ENCODE assay signal across 29 cellular contexts in genomic region chr11:113378013-113378412, GRCh38. TPM values are rescaled to one million over a fixed set of nuclear protein-coding genes. Genes with fewer than 3 reads are reported as not detected.
A peak's percentile ranks its signal among the peaks of the same experiment; 100 is the strongest.
DNase-seq lines count a peak whose midpoint lies in the region; ATAC-seq lines count a peak whose summit lies in the region.
"Had no signal": no experiment of that assay in that cellular context is flagged by ENCODE, and none has a peak within 500 bp of the region (broad histone marks: within the 10 kb centered on the region; RNA-seq: fewer than 3 reads in every experiment).

No MANE protein-coding gene starts in this region.

- DNase-seq in COR-L47 (lab: John Stamatoyannopoulos, UW) (peak; percentile 78), NCI-H146 (lab: John Stamatoyannopoulos, UW) (peak; percentile 85), RPMI7951 (ENCODE audit: low read depth) (peak; percentile 49), epithelial cell of prostate (ENCODE audit: low read depth, low spot score) (no peak), NCI-H2196 treated with DMSO at 0.1 percent for 48 hours (lab: John Stamatoyannopoulos, UW; ENCODE audit: unreplicated experiment) (no peak), putamen (ENCODE audit: low spot score) (no peak)
- DNase-seq in activated CD4-positive, alpha-beta T cell treated with anti-CD3 and anti-CD28 coated beads for 36 hours = no peak
- DNase-seq: ACHN; activated CD4-positive, alpha-beta memory T cell treated with anti-CD3 and anti-CD28 coated beads for 36 hours; activated CD8-positive, alpha-beta memory T cell treated with anti-CD3 and anti-CD28 coated beads, Interleukin-2, amount 50 U/mL, for 48 hours; aorta; DMS79 treated with DMSO at 0.1 percent for 48 hours; erythroblast; heart right ventricle; left colon; midbrain; NCI-H1092; NCI-H2029 treated with DMSO at 0.1 percent for 48 hours; nephron progenitor cell; right cardiac atrium; stimulated activated CD4-positive, alpha-beta T cell treated with anti-CD3 and anti-CD28 coated beads, Interleukin-4, amount 100 ng/mL, for 24 hours; stimulated activated naive CD4-positive, alpha-beta T cell treated with Interleukin-2 at 50 U/mL for 16 hours had no signal

- POLR2A ChIA-PET in activated CD4-positive, alpha-beta T cell treated with anti-CD3 and anti-CD28 coated beads for 36 hours (lab: Charles Lee) = no interaction called here

- CTCF ChIA-PET in activated CD4-positive, alpha-beta T cell treated with anti-CD3 and anti-CD28 coated beads for 36 hours (lab: Charles Lee) = interaction anchor here (1.1 kb wide), 1 partner anchor 9 kb away, joined by 3 read pairs; no protein-coding TSS in a partner anchor

- H3K27me3 Mint-ChIP-seq in activated CD4-positive, alpha-beta T cell treated with anti-CD3 and anti-CD28 coated beads for 36 hours = no peaks in the 10 kb centered on the region
- H3K27me3 Mint-ChIP-seq: activated CD4-positive, alpha-beta memory T cell treated with anti-CD3 and anti-CD28 coated beads for 36 hours; activated naive CD8-positive, alpha-beta T cell had no signal

- H3K9me3 Mint-ChIP-seq in activated CD4-positive, alpha-beta T cell treated with anti-CD3 and anti-CD28 coated beads for 36 hours (ENCODE audit: low read depth) = no peaks in the 10 kb centered on the region
- H3K9me3 Mint-ChIP-seq: activated CD4-positive, alpha-beta memory T cell treated with anti-CD3 and anti-CD28 coated beads for 36 hours; activated T-helper 2 cell treated with anti-CD3 and anti-CD28 coated beads, Interferon-gamma antibody, Interleukin-2, Interleukin-4, amounts not matched to agents 10 μg/mL and 5 μg/mL and 100 μg/mL, durations not matched to agents 14 hours and 24 hours and 36 hours; T-helper 2 cell treated with Interferon-gamma antibody and Interleukin-4, amounts not matched to agents 5 μg/mL and 100 μg/mL, for 36 hours had no signal

- H3K4me1 Mint-ChIP-seq in activated CD4-positive, alpha-beta T cell treated with anti-CD3 and anti-CD28 coated beads for 36 hours = no peaks in the 10 kb centered on the region
- H3K4me1 Mint-ChIP-seq: nephron progenitor cell had no signal

- H3K36me3 Mint-ChIP-seq in activated CD4-positive, alpha-beta T cell treated with anti-CD3 and anti-CD28 coated beads for 36 hours (ENCODE audit: low read depth) = peaks cover 9% of the 10 kb centered on the region

- no peak overlapping the region for H3K27ac Mint-ChIP-seq in activated CD4-positive, alpha-beta T cell treated with anti-CD3 and anti-CD28 coated beads for 36 hours
- H3K27ac Mint-ChIP-seq: activated CD4-positive, alpha-beta memory T cell treated with anti-CD3 and anti-CD28 coated beads for 36 hours; activated naive CD8-positive, alpha-beta T cell; activated T-helper 2 cell treated with anti-CD3 and anti-CD28 coated beads, Interferon-gamma antibody, Interleukin-2, Interleukin-4, amounts not matched to agents 10 μg/mL and 5 μg/mL and 100 μg/mL, durations not matched to agents 14 hours and 24 hours and 36 hours; nephron progenitor cell; T-helper 2 cell treated with Interferon-gamma antibody and Interleukin-4, amounts not matched to agents 5 μg/mL and 100 μg/mL, for 36 hours had no signal

- intact Hi-C loops in activated CD4-positive, alpha-beta T cell treated with anti-CD3 and anti-CD28 coated beads for 36 hours (cut with DNase I, micrococcal nuclease) = no loop called here

- H3K4me3 Mint-ChIP-seq in activated CD4-positive, alpha-beta T cell treated with anti-CD3 and anti-CD28 coated beads for 36 hours = no peak overlapping the region
- H3K4me3 Mint-ChIP-seq: activated CD4-positive, alpha-beta memory T cell treated with anti-CD3 and anti-CD28 coated beads for 36 hours; activated naive CD8-positive, alpha-beta T cell; nephron progenitor cell; T-helper 2 cell treated with Interferon-gamma antibody and Interleukin-4, amounts not matched to agents 5 μg/mL and 100 μg/mL, for 36 hours had no signal

- no peak for ATAC-seq in HG03025 (IDR thresholded peaks at IDR 0.05; ENCODE audit: low FRiP score, unreplicated experiment)
- ATAC-seq in activated CD4-positive, alpha-beta T cell treated with anti-CD3 and anti-CD28 coated beads for 36 hours = no peak
- ATAC-seq: heart right ventricle, left colon, right cardiac atrium had no signal

- peak overlapping the region; percentile 62 for H3K27ac ChIP-seq in epithelial cell of prostate
- H3K27ac ChIP-seq: heart right ventricle, parathyroid adenoma, thoracic aorta had no signal

RNA-seq across cellular contexts. Expression of gene ANKK1, which starts 9.6 kb away (rescaled TPM):
- total RNA-seq in RPMI7951 (2014; rRNA removed; shearing (Covaris generic)) = 0.20 and 0.24 TPM in 2 replicates
- under 1 TPM; 0.07 to 0.14 TPM for total RNA-seq in activated CD4-positive, alpha-beta T cell treated with anti-CD3 and anti-CD28 coated beads for 36 hours
- total RNA-seq: heart right ventricle, LHCN-M2 had no signal

Comparison
In these comparisons a context has a peak if more than half of its experiments do, and no peak if none do; other contexts are left out.
1. DNase-seq: peak in COR-L47 (single experiment), NCI-H146 (single experiment) and RPMI7951 (single experiment); none in epithelial cell of prostate (single experiment), NCI-H2196 treated with DMSO at 0.1 percent for 48 hours (single experiment), putamen (single experiment) and activated CD4-positive, alpha-beta T cell treated with anti-CD3 and anti-CD28 coated beads for 36 hours (single experiment).